Comparison of ENCODE assay signal across 18 cellular contexts in genomic region chr12:124000111-124000510, GRCh38. TPM values are rescaled to one million over a fixed set of nuclear protein-coding genes. Genes with fewer than 3 reads are reported as not detected.
DNase-seq lines count a peak whose midpoint lies in the region; ATAC-seq and TF ChIP-seq lines count a peak whose summit lies in the region.
"Had no signal": no experiment of that assay in that cellular context is flagged by ENCODE, and none has a peak within 500 bp of the region (broad histone marks: within the 10 kb centered on the region; RNA-seq: fewer than 3 reads in every experiment).

No MANE protein-coding gene starts in this region.

- H2BK15ac ChIP-seq in IMR-90 (ENCODE audit: low read depth, low read length) = no peak overlapping the region; the same call in 2 of the 3 replicates

- peak overlapping the region; percentile 46; the same call in 1 of the 2 replicates for H3K18ac ChIP-seq in IMR-90 (ENCODE audit: low read depth, low read length)

- H3K56ac ChIP-seq in IMR-90 (ENCODE audit: extremely low read depth, insufficient read depth, low read length) = no peak overlapping the region

- H4K5ac ChIP-seq in IMR-90 (ENCODE audit: low read depth, low read length) = no peak overlapping the region

- no peak overlapping the region for H2BK120ac ChIP-seq in IMR-90 (ENCODE audit: low read depth, low read length)

- no peak overlapping the region for H3K23ac ChIP-seq in IMR-90 (ENCODE audit: low read depth, low read length)

- dilution Hi-C loops in IMR-90 (cut with HindIII; ENCODE audit: low sequenced_read_pairs, unreplicated experiment) = no loop called here

- H3K9me3 ChIP-seq in IMR-90 (ENCODE audit: control insufficient read depth, insufficient read depth, low read length) = no peaks in the 10 kb centered on the region
- no peaks in the 10 kb centered on the region for H3K9me3 ChIP-seq in KOPT-K1 (ENCODE audit: insufficient read depth, low read length, poor library complexity, severe bottlenecking)
- H3K9me3 ChIP-seq: BE2C had no signal

- intact Hi-C loops in IMR-90 (cut with micrococcal nuclease) = no loop called here

- no peak overlapping the region for H4K8ac ChIP-seq in IMR-90 (ENCODE audit: low read depth in 2 of 2, low read length in 2 of 2)

- DNase-seq in IMR-90 = no peak
- DNase-seq in cerebellum (ENCODE audit: low spot score) = peak; percentile 38
- no peak for DNase-seq in substantia nigra (lab: John Stamatoyannopoulos, UW)
- no peak for DNase-seq in DMS53 treated with DMSO at 0.1 percent for 48 hours (lab: John Stamatoyannopoulos, UW; ENCODE audit: unreplicated experiment)
- DNase-seq in hepatic stellate cell (ENCODE audit: low spot score) = no peak
- no peak for DNase-seq in activated CD4-positive, alpha-beta T cell treated with anti-CD3 and anti-CD28 coated beads for 1 hour
- DNase-seq: ACHN; BE2C; C1 segment of cervical spinal cord; CD4-positive, CD25-positive, alpha-beta regulatory T cell; CD8-positive, alpha-beta memory T cell; COR-L47; DMS 273 treated with DMSO at 0.1 percent for 48 hours; DMS79; GF-D8; H9 had no signal

- H3K4ac ChIP-seq in IMR-90 (ENCODE audit: low read depth, low read length) = no peak overlapping the region

- no peak for ATAC-seq in IMR-90 (ENCODE audit: low read depth)
- ATAC-seq: HepG2 had no signal

- no peak overlapping the region for H2BK20ac ChIP-seq in IMR-90 (ENCODE audit: low read depth, low read length)

- peaks cover 39% of the 10 kb centered on the region for H3K9me1 ChIP-seq in IMR-90 (ENCODE audit: insufficient read depth, low read length)

- WGBS in IMR-90 (ENCODE audit: extremely low coverage in 2 of 2, insufficient read length in 1 of 2), 2 experiments = 69% methylated on average over 3 of the region's 5 CpGs; no CpG with 5 or more reads in 1 of the 2 experiments

- H4K20me1 ChIP-seq in IMR-90 (ENCODE audit: insufficient read depth, low read length) = peaks cover 17% of the 10 kb centered on the region; the same call in 1 of the 2 replicates

- peaks cover 46 to 81% of the 10 kb centered on the region in 2 experiments for H3K79me1 ChIP-seq in IMR-90 (ENCODE audit: low read depth in 1 of 2, low read length in 2 of 2)

- H4K91ac ChIP-seq in IMR-90 (ENCODE audit: insufficient read depth, low read depth, low read length) = no peak overlapping the region

- CTCF ChIA-PET in IMR-90 (lab: Yijun Ruan, JAX) = no interaction called here

- H3K27ac ChIP-seq in IMR-90 (ENCODE audit: insufficient read depth, low read length) (no peak overlapping the region), KOPT-K1 (ENCODE audit: low read depth, low read length, poor library complexity, severe bottlenecking) (peak overlapping the region; percentile 76), substantia nigra (ENCODE audit: low read depth, low read length, poor library complexity, severe bottlenecking) (peak overlapping the region; percentile 49)

- H2BK5ac ChIP-seq in IMR-90 (ENCODE audit: low read depth, low read length, poor library complexity, severe bottlenecking) = no peak overlapping the region

- no peak overlapping the region for H2AK9ac ChIP-seq in IMR-90 (replicated peaks; ENCODE audit: low read depth, low read length, poor library complexity)

- TF ChIP-seq RAD21 in IMR-90 (IDR thresholded peaks at IDR 0.05; ENCODE audit: low read length) = no peak

- H3K14ac ChIP-seq in IMR-90 (replicated peaks; ENCODE audit: low read depth, low read length) = no peak overlapping the region

- TF ChIP-seq CTCF in IMR-90 (conservative IDR thresholded peaks at IDR 0.05; ENCODE audit: low read depth, low read length) = no peak

- no peak overlapping the region for H3K9ac ChIP-seq in IMR-90 (ENCODE audit: low read depth, low read length)

- in situ Hi-C loops in IMR-90 (cut with MboI; ENCODE audit: low sequenced_read_pairs) = no loop called here

- no peak overlapping the region for H3K4me3 ChIP-seq in IMR-90 (ENCODE audit: insufficient read depth, low read depth, low read length)

- H3K4me2 ChIP-seq in IMR-90 (ENCODE audit: low read depth, low read length) = no peak overlapping the region

- POLR2A ChIA-PET in IMR-90 (lab: Charles Lee; ENCODE audit: unreplicated experiment) = no interaction called here

- H3K27me3 ChIP-seq in IMR-90 (ENCODE audit: control insufficient read depth, insufficient read depth, low read length) = no peaks in the 10 kb centered on the region
- H3K27me3 ChIP-seq: BE2C had no signal

- 0 out of 2 replicates have a peak overlapping the region, but pooled peaks have one; percentile 1 for H2AK5ac ChIP-seq in IMR-90 (ENCODE audit: low read depth, low read length)

- BruUV-seq in IMR-90 (replicated peaks; lab: Mats Ljungman, UMichigan) = no TSS peak

- TF ChIP-seq POLR2A in IMR-90 (IDR thresholded peaks at IDR 0.05; ENCODE audit: low read depth, low read length) = no peak

- peaks cover 34% of the 10 kb centered on the region for H3K4me1 ChIP-seq in IMR-90 (ENCODE audit: control insufficient read depth, insufficient read depth, low read length)

- H3K36me3 ChIP-seq in IMR-90 (ENCODE audit: control insufficient read depth, insufficient read depth, low read length) = peaks cover 4% of the 10 kb centered on the region; the same call in 1 of the 2 replicates
- peaks cover 41% of the 10 kb centered on the region for H3K36me3 ChIP-seq in KOPT-K1 (ENCODE audit: insufficient read depth, low read length)

- no peak overlapping the region for H2AFZ ChIP-seq in IMR-90 (replicated peaks; ENCODE audit: low read length, poor library complexity)

TF ChIP-seq in IMR-90, 13 proteins besides CTCF, POLR2A, EP300 and RAD21:
- no peak for TF ChIP-seq CHD1 (IDR thresholded peaks at IDR 0.05; ENCODE audit: low read depth, low read length)
- no peak for TF ChIP-seq MXI1 (IDR thresholded peaks at IDR 0.05; ENCODE audit: borderline replicate concordance, low read depth, low read length)
- TF ChIP-seq SMC3 (IDR thresholded peaks at IDR 0.05; ENCODE audit: low read depth, low read length) = no peak
- no peak for TF ChIP-seq BHLHE40 (IDR thresholded peaks at IDR 0.05; ENCODE audit: low read depth, low read length)
- no peak for TF ChIP-seq NFE2L2 (IDR thresholded peaks at IDR 0.05; ENCODE audit: low read depth, low read length)
- TF ChIP-seq, protein P1, sequence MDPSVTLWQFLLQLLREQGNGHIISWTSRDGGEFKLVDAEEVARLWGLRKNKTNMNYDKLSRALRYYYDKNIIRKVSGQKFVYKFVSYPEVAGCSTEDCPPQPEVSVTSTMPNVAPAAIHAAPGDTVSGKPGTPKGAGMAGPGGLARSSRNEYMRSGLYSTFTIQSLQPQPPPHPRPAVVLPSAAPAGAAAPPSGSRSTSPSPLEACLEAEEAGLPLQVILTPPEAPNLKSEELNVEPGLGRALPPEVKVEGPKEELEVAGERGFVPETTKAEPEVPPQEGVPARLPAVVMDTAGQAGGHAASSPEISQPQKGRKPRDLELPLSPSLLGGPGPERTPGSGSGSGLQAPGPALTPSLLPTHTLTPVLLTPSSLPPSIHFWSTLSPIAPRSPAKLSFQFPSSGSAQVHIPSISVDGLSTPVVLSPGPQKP (IDR thresholded peaks at IDR 0.05; ENCODE audit: borderline replicate concordance, low read depth, low read length) = no peak
- no peak for TF ChIP-seq RFX5 (IDR thresholded peaks at IDR 0.05; ENCODE audit: low read depth, low read length)
- no peak for TF ChIP-seq FOS (IDR thresholded peaks at IDR 0.05; ENCODE audit: low read depth, low read length)
- TF ChIP-seq MAZ (IDR thresholded peaks at IDR 0.05; ENCODE audit: borderline replicate concordance, low read depth, low read length) = no peak
- TF ChIP-seq RCOR1 (IDR thresholded peaks at IDR 0.05; ENCODE audit: insufficient replicate concordance, low read length) = no peak
- no peak for TF ChIP-seq MAFK (IDR thresholded peaks at IDR 0.05; ENCODE audit: low read depth, low read length)
- TF ChIP-seq USF2 (IDR thresholded peaks at IDR 0.05; ENCODE audit: low read depth, low read length) = no peak
- TF ChIP-seq CEBPB (IDR thresholded peaks at IDR 0.05; ENCODE audit: low read depth, low read length) = no peak

RNA-seq across cellular contexts. Expression of gene ZNF664, which starts 27.1 kb away (rescaled TPM):
- 32.6 and 36.7 TPM in 2 replicates for total RNA-seq in IMR-90 (2012; rRNA removed)
- 24.6 and 29.9 TPM in 2 replicates for polyA plus RNA-seq in IMR-90 (2012; rRNA removed)
- 14.0 and 16.7 TPM in 2 replicates for polyA plus RNA-seq in IMR-90 (2012; cell fraction: cytosol; rRNA removed)
- polyA plus RNA-seq in IMR-90 (2012; cell fraction: nucleus; rRNA removed; ENCODE audit: low replicate concordance) = 9.3 and 24.8 TPM in 2 replicates
- total RNA-seq in cerebellum = 113 TPM

RNA-seq across cellular contexts. Expression of gene CCDC92, which starts 27.5 kb away (rescaled TPM):
- 5.7 and 8.1 TPM in 2 replicates for total RNA-seq in IMR-90 (2012; rRNA removed)
- polyA plus RNA-seq in IMR-90 (2012; rRNA removed) = 55.5 and 61.1 TPM in 2 replicates
- 75.4 and 87.9 TPM in 2 replicates for polyA plus RNA-seq in IMR-90 (2012; cell fraction: cytosol; rRNA removed)
- polyA plus RNA-seq in IMR-90 (2012; cell fraction: nucleus; rRNA removed; ENCODE audit: low replicate concordance) = 91.3 and 94.1 TPM in 2 replicates
- 35.4 TPM for total RNA-seq in cerebellum
